In the genomic region with DNA sequence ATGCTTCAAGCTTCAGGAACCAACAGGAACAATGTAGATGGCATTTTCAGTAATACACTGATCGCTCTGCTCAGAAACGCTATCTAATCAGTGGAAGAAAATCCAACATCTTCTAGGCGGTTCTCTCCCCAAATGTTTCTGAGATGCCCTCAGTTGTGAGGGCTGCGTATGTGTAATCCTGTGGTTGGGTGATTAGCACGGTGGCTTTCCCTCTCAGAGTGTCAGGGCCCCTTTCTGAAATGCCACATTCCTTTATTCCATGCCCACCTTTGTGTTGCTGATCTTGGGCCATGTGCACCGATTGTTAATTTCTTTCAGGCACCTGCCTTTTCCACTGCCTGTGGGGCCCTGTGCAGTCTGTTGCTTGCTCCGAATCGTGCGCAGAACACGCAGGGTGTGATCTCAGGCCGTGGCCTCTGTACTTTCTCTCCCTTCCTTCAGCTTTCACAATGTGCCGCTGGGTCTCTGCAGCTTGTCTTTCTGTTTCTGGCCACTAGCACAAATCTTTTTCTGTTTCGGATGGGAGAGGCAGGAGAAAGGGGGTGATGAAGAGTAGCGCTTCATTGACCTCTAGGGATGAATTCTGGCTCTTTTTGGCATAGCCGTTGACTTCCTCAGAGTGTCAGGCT, we compare ENCODE assay signal across 1 cellular context.
TF ChIP-seq lines count a peak whose summit lies in the region.

No MANE protein-coding gene starts in this region.

TF ChIP-seq in GM23338, 12 proteins besides CTCF, POLR2A, EP300 and RAD21 (continued from another document):
- TF ChIP-seq, protein P1, sequence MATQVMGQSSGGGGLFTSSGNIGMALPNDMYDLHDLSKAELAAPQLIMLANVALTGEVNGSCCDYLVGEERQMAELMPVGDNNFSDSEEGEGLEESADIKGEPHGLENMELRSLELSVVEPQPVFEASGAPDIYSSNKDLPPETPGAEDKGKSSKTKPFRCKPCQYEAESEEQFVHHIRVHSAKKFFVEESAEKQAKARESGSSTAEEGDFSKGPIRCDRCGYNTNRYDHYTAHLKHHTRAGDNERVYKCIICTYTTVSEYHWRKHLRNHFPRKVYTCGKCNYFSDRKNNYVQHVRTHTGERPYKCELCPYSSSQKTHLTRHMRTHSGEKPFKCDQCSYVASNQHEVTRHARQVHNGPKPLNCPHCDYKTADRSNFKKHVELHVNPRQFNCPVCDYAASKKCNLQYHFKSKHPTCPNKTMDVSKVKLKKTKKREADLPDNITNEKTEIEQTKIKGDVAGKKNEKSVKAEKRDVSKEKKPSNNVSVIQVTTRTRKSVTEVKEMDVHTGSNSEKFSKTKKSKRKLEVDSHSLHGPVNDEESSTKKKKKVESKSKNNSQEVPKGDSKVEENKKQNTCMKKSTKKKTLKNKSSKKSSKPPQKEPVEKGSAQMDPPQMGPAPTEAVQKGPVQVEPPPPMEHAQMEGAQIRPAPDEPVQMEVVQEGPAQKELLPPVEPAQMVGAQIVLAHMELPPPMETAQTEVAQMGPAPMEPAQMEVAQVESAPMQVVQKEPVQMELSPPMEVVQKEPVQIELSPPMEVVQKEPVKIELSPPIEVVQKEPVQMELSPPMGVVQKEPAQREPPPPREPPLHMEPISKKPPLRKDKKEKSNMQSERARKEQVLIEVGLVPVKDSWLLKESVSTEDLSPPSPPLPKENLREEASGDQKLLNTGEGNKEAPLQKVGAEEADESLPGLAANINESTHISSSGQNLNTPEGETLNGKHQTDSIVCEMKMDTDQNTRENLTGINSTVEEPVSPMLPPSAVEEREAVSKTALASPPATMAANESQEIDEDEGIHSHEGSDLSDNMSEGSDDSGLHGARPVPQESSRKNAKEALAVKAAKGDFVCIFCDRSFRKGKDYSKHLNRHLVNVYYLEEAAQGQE (IDR thresholded peaks at IDR 0.05; ENCODE audit: unreplicated experiment) = no peak
- TF ChIP-seq NANOG (IDR thresholded peaks at IDR 0.05; ENCODE audit: borderline replicate concordance) (no peak), ZNF114 (CRISPR knock-in tag; IDR thresholded peaks at IDR 0.05) (no peak)
- TF ChIP-seq, protein P2, sequence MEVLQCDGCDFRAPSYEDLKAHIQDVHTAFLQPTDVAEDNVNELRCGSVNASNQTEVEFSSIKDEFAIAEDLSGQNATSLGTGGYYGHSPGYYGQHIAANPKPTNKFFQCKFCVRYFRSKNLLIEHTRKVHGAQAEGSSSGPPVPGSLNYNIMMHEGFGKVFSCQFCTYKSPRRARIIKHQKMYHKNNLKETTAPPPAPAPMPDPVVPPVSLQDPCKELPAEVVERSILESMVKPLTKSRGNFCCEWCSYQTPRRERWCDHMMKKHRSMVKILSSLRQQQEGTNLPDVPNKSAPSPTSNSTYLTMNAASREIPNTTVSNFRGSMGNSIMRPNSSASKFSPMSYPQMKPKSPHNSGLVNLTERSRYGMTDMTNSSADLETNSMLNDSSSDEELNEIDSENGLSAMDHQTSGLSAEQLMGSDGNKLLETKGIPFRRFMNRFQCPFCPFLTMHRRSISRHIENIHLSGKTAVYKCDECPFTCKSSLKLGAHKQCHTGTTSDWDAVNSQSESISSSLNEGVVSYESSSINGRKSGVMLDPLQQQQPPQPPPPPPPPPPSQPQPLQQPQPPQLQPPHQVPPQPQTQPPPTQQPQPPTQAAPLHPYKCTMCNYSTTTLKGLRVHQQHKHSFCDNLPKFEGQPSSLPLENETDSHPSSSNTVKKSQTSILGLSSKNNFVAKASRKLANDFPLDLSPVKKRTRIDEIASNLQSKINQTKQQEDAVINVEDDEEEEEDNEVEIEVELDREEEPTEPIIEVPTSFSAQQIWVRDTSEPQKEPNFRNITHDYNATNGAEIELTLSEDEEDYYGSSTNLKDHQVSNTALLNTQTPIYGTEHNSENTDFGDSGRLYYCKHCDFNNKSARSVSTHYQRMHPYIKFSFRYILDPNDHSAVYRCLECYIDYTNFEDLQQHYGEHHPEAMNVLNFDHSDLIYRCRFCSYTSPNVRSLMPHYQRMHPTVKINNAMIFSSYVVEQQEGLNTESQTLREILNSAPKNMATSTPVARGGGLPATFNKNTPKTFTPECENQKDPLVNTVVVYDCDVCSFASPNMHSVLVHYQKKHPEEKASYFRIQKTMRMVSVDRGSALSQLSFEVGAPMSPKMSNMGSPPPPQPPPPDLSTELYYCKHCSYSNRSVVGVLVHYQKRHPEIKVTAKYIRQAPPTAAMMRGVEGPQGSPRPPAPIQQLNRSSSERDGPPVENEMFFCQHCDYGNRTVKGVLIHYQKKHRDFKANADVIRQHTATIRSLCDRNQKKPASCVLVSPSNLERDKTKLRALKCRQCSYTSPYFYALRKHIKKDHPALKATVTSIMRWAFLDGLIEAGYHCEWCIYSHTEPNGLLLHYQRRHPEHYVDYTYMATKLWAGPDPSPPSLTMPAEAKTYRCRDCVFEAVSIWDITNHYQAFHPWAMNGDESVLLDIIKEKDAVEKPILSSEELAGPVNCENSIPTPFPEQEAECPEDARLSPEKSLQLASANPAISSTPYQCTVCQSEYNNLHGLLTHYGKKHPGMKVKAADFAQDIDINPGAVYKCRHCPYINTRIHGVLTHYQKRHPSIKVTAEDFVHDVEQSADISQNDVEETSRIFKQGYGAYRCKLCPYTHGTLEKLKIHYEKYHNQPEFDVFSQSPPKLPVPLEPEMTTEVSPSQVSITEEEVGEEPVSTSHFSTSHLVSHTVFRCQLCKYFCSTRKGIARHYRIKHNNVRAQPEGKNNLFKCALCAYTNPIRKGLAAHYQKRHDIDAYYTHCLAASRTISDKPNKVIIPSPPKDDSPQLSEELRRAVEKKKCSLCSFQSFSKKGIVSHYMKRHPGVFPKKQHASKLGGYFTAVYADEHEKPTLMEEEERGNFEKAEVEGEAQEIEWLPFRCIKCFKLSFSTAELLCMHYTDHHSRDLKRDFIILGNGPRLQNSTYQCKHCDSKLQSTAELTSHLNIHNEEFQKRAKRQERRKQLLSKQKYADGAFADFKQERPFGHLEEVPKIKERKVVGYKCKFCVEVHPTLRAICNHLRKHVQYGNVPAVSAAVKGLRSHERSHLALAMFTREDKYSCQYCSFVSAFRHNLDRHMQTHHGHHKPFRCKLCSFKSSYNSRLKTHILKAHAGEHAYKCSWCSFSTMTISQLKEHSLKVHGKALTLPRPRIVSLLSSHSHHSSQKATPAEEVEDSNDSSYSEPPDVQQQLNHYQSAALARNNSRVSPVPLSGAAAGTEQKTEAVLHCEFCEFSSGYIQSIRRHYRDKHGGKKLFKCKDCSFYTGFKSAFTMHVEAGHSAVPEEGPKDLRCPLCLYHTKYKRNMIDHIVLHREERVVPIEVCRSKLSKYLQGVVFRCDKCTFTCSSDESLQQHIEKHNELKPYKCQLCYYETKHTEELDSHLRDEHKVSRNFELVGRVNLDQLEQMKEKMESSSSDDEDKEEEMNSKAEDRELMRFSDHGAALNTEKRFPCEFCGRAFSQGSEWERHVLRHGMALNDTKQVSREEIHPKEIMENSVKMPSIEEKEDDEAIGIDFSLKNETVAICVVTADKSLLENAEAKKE (CRISPR knock-in tag; IDR thresholded peaks at IDR 0.05) = no peak
- TF ChIP-seq, protein P3, sequence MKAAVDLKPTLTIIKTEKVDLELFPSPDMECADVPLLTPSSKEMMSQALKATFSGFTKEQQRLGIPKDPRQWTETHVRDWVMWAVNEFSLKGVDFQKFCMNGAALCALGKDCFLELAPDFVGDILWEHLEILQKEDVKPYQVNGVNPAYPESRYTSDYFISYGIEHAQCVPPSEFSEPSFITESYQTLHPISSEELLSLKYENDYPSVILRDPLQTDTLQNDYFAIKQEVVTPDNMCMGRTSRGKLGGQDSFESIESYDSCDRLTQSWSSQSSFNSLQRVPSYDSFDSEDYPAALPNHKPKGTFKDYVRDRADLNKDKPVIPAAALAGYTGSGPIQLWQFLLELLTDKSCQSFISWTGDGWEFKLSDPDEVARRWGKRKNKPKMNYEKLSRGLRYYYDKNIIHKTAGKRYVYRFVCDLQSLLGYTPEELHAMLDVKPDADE (IDR thresholded peaks at IDR 0.05) = no peak
